ENCODE assay signal across 17 cellular contexts in genomic region chr5:175920506-175920865, GRCh38. TPM values are rescaled to one million over a fixed set of nuclear protein-coding genes. Genes with fewer than 3 reads are reported as not detected.
A peak's percentile ranks its signal among the peaks of the same experiment; 100 is the strongest.
DNase-seq lines count a peak whose midpoint lies in the region; ATAC-seq and TF ChIP-seq lines count a peak whose summit lies in the region.
"Had no signal": no experiment of that assay in that cellular context is flagged by ENCODE, and none has a peak within 500 bp of the region (broad histone marks: within the 10 kb centered on the region; RNA-seq: fewer than 3 reads in every experiment).

No MANE protein-coding gene starts in this region.

- H3F3A ChIP-seq in GM23338 (replicated peaks; ENCODE audit: low read depth): no peaks in the 10 kb centered on the region

- H3K4me2 ChIP-seq in skeletal muscle satellite cell (ENCODE audit: low read length) (peak overlapping the region; percentile 5), GM23338 (no peak overlapping the region)

- H3K27ac ChIP-seq in VCaP (peak overlapping the region; percentile 41), GM23338 (ENCODE audit: low read depth) (no peak overlapping the region), transverse colon (no peak overlapping the region)

- 77 to 84% methylated on average over 5 of the region's 5 CpGs for WGBS in transverse colon (ENCODE audit: low coverage in 1 of 2), 2 donors

- no peak for TF ChIP-seq CTCF in VCaP (conservative IDR thresholded peaks at IDR 0.05)
- TF ChIP-seq CTCF in GM23338 (conservative IDR thresholded peaks at IDR 0.05; ENCODE audit: low read depth in 2 of 2): no peak
- no peak for TF ChIP-seq CTCF in transverse colon (IDR thresholded peaks at IDR 0.05)

- no peak for ATAC-seq in activated CD8-positive, alpha-beta memory T cell treated with anti-CD3 and anti-CD28 coated beads, Interleukin-2, amount 10 ng/mL, durations not matched to agents 7 days and 5 days
- ATAC-seq in GM23338: no peak; the same call in 2 of the 3 replicates
- ATAC-seq: GM12878 had no signal

- no peak overlapping the region for H3K27ac Mint-ChIP-seq in activated CD8-positive, alpha-beta memory T cell treated with anti-CD3 and anti-CD28 coated beads, Interleukin-2, amount 10 ng/mL, durations not matched to agents 7 days and 5 days
- no peak overlapping the region for H3K27ac Mint-ChIP-seq in GM23338

- intact Hi-C loops in transverse colon (cut with DNase I; ENCODE audit: low total_unique reads): no loop called here

- H3K4me3 Mint-ChIP-seq in activated CD8-positive, alpha-beta memory T cell treated with anti-CD3 and anti-CD28 coated beads, Interleukin-2, amount 10 ng/mL, durations not matched to agents 7 days and 5 days: no peak overlapping the region
- H3K4me3 Mint-ChIP-seq in GM23338: no peak overlapping the region

- H3K4me1 Mint-ChIP-seq in activated CD8-positive, alpha-beta memory T cell treated with anti-CD3 and anti-CD28 coated beads, Interleukin-2, amount 10 ng/mL, durations not matched to agents 7 days and 5 days: peaks cover 15% of the 10 kb centered on the region
- H3K4me1 Mint-ChIP-seq in GM23338: no peaks in the 10 kb centered on the region

- no peaks in the 10 kb centered on the region for H3K36me3 ChIP-seq in skeletal muscle satellite cell (ENCODE audit: insufficient read depth, low read length)
- H3K36me3 ChIP-seq in GM23338 (ENCODE audit: insufficient read depth): no peaks in the 10 kb centered on the region
- H3K36me3 ChIP-seq in transverse colon: no peaks in the 10 kb centered on the region

- CTCF ChIA-PET in activated CD8-positive, alpha-beta memory T cell treated with anti-CD3 and anti-CD28 coated beads, Interleukin-2, amount 10 ng/mL, durations not matched to agents 7 days and 5 days (lab: Charles Lee): interaction anchor here (0.7 kb wide), 1 partner anchor 216 kb away, joined by 3 read pairs; no protein-coding TSS in a partner anchor

- DNase-seq in activated CD8-positive, alpha-beta memory T cell treated with anti-CD3 and anti-CD28 coated beads, Interleukin-2, amount 10 ng/mL, durations not matched to agents 7 days and 5 days: peak; percentile 35
- DNase-seq in activated CD8-positive, alpha-beta memory T cell treated with anti-CD3 and anti-CD28 coated beads, Interleukin-2, amount 50 U/mL, for 48 hours: no peak
- DNase-seq in glomerular visceral epithelial cell (ENCODE audit: extremely low spot score) (peak; percentile 29), nucleus accumbens (lab: John Stamatoyannopoulos, UW) (no peak), GM23338 (ENCODE audit: low spot score) (no peak), transverse colon (no peak)
- DNase-seq: Caco-2, DMS53, KG1, NCI-H1930, NCI-H510A treated with DMSO at 0.1 percent for 48 hours, SIG-M5 had no signal

- H3K36me3 Mint-ChIP-seq in activated CD8-positive, alpha-beta memory T cell treated with anti-CD3 and anti-CD28 coated beads, Interleukin-2, amount 10 ng/mL, durations not matched to agents 7 days and 5 days: peaks cover 11% of the 10 kb centered on the region
- peaks cover 10% of the 10 kb centered on the region; the same call in 2 of the 3 replicates for H3K36me3 Mint-ChIP-seq in GM23338 (ENCODE audit: low read depth)

- H3K27me3 ChIP-seq in skeletal muscle satellite cell (ENCODE audit: control insufficient read depth, insufficient read depth, low read length) (no peaks in the 10 kb centered on the region), GM23338 (ENCODE audit: insufficient read depth) (no peaks in the 10 kb centered on the region), transverse colon (no peaks in the 10 kb centered on the region)

- peaks cover 14% of the 10 kb centered on the region; the same call in 1 of the 2 replicates for H4K20me1 ChIP-seq in GM23338 (replicated peaks; ENCODE audit: insufficient read depth)

- TF ChIP-seq EP300 in transverse colon (IDR thresholded peaks at IDR 0.05; ENCODE audit: low read depth): no peak

- in situ Hi-C loops in transverse colon (cut with MboI; ENCODE audit: low pct_ligation_motif_present in 1 of 4, low pct_unique_long_range_greater_than_20kb in 1 of 4, low sequenced_read_pairs in 3 of 4): no loop called here

- no peaks in the 10 kb centered on the region; the same call in 1 of the 2 replicates for H3K79me2 ChIP-seq in GM23338 (replicated peaks; ENCODE audit: insufficient read depth)

- H3K4me1 ChIP-seq in skeletal muscle satellite cell (ENCODE audit: control insufficient read depth, insufficient read depth, low read length): peaks cover 39% of the 10 kb centered on the region
- no peaks in the 10 kb centered on the region for H3K4me1 ChIP-seq in GM23338 (ENCODE audit: insufficient read depth)
- H3K4me1 ChIP-seq in transverse colon: no peaks in the 10 kb centered on the region
- H3K4me1 ChIP-seq: Caco-2 had no signal

- no peak for TF ChIP-seq POLR2A in transverse colon (IDR thresholded peaks at IDR 0.05)

- no peaks in the 10 kb centered on the region for H3K9me3 ChIP-seq in skeletal muscle satellite cell (replicated peaks; ENCODE audit: low read length)
- no peaks in the 10 kb centered on the region for H3K9me3 ChIP-seq in transverse colon

- no peaks in the 10 kb centered on the region for H3K9me2 ChIP-seq in GM23338 (ENCODE audit: insufficient read depth)

- no peak overlapping the region for H2AFZ ChIP-seq in GM23338

- no peak overlapping the region for H3K4me3 ChIP-seq in skeletal muscle satellite cell (ENCODE audit: low read length)
- no peak overlapping the region for H3K4me3 ChIP-seq in GM23338
- no peak overlapping the region for H3K4me3 ChIP-seq in transverse colon
- H3K4me3 ChIP-seq: GM12878 had no signal

- no peaks in the 10 kb centered on the region for H3K27me3 Mint-ChIP-seq in activated CD8-positive, alpha-beta memory T cell treated with anti-CD3 and anti-CD28 coated beads, Interleukin-2, amount 10 ng/mL, durations not matched to agents 7 days and 5 days
- no peaks in the 10 kb centered on the region for H3K27me3 Mint-ChIP-seq in GM23338 (ENCODE audit: insufficient read depth, low read depth, poor library complexity)

- peak overlapping the region; percentile 0 for H3K9ac ChIP-seq in skeletal muscle satellite cell (ENCODE audit: low read depth, low read length)

- no peaks in the 10 kb centered on the region for H3K9me3 Mint-ChIP-seq in activated CD8-positive, alpha-beta memory T cell treated with anti-CD3 and anti-CD28 coated beads, Interleukin-2, amount 10 ng/mL, durations not matched to agents 7 days and 5 days (ENCODE audit: low read depth)
- H3K9me3 Mint-ChIP-seq in GM23338: no peaks in the 10 kb centered on the region

RNA-seq across cellular contexts. Expression of gene THOC3, which starts 47.6 kb away (rescaled TPM):
- total RNA-seq in activated CD8-positive, alpha-beta memory T cell treated with anti-CD3 and anti-CD28 coated beads, Interleukin-2, amount 10 ng/mL, durations not matched to agents 7 days and 5 days: 10 to 100 TPM; 61.0 to 69.4 TPM
- total RNA-seq in skeletal muscle satellite cell (2012; rRNA removed): 48.9 and 62.9 TPM in 2 replicates
- 146 and 152 TPM in 2 replicates for total RNA-seq in GM23338 (2014; rRNA removed; shearing (Covaris generic))
- 66.7 and 66.9 TPM in 2 replicates for polyA plus RNA-seq in GM23338 (2016; fragmentation: Nextera tagmentation; extraction: Ambion mirVana)
- 10 to 100 TPM in 2 of 4 donors, 1 to 10 TPM in 2; 1.9 to 39.9 (median 18.9) TPM for total RNA-seq in transverse colon

RNA-seq across cellular contexts. Expression of gene CPLX2, which starts 49.1 kb away (rescaled TPM):
- total RNA-seq in activated CD8-positive, alpha-beta memory T cell treated with anti-CD3 and anti-CD28 coated beads, Interleukin-2, amount 10 ng/mL, durations not matched to agents 7 days and 5 days: not detected
- total RNA-seq in skeletal muscle satellite cell (2012; rRNA removed): under 0.01 TPM in 1 of 2 replicates, not detected in the other
- 0.45 and 0.66 TPM in 2 replicates for total RNA-seq in GM23338 (2014; rRNA removed; shearing (Covaris generic))
- polyA plus RNA-seq in GM23338 (2016; fragmentation: Nextera tagmentation; extraction: Ambion mirVana): 2.1 and 2.3 TPM in 2 replicates
- total RNA-seq in transverse colon: 10 to 100 TPM in 1 of 4 donors, 1 to 10 TPM in 2, not detected in 1; 1.1 to 31.0 (median 2.5) TPM
- total RNA-seq: A172, Caco-2, MCF 10A had no signal

Comparison
In these comparisons a context has a peak if more than half of its experiments do, and no peak if none do; other contexts are left out.
1. DNase-seq: peak in activated CD8-positive, alpha-beta memory T cell treated with anti-CD3 and anti-CD28 coated beads, Interleukin-2, amount 10 ng/mL, durations not matched to agents 7 days and 5 days (single experiment) and glomerular visceral epithelial cell (single experiment); none in activated CD8-positive, alpha-beta memory T cell treated with anti-CD3 and anti-CD28 coated beads, Interleukin-2, amount 50 U/mL, for 48 hours (single experiment), nucleus accumbens (0 of 56), GM23338 (single experiment) and transverse colon (single experiment).